8 cellular contexts compared by ENCODE assay signal in the genomic region with DNA sequence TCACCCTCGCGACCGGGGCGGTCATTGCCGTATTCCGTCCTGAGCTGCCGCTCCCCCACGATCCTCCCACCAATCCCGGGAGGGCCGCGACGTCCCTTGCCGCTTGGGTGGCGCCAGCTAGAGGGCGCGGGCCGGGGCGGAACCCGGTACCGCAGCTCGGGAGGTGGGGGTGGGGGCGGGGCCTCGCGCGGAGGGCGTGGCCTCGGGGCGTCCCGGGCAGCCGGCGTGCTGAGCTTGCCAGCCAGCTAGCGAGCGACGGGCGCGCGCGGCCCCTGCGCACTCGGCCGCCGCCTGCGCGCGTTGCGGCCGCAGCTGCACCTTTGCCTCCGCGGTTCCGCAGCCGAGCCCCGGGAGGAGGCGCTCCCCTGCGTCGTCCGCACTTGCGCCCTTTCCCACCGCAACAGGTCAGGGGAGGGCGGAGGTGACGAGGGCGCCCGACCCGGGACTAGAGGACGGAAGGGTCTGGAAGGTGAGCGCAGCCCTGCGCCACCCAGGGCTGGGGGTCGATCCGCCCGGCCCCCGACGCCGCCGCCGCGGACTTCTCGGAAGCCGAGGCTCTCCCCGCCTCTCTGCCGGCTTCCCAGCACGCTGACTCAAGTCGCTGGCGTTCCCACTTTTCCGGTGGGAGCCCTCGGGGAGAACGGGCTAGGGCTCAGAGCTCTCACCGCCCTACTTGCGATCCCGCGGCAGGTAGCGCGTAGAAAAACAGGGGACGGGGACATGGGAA. TPM values are rescaled to one million over a fixed set of nuclear protein-coding genes. Genes with fewer than 3 reads are reported as not detected.
A peak's percentile ranks its signal among the peaks of the same experiment; 100 is the strongest.
DNase-seq lines count a peak whose midpoint lies in the region; ATAC-seq lines count a peak whose summit lies in the region.

Gene AFF1, plus strand, starts transcription at position 240 of the 727 bp plus-strand sequence. CDS start 13,523 bp downstream, outside the sequence.

- peak; percentile 77 to 88 for DNase-seq in NCI-H187 (lab: John Stamatoyannopoulos, UW)
- peak; percentile 77 to 96 (median 83) for DNase-seq in T-helper 2 cell
- DNase-seq in right cardiac atrium, result peak; percentile 95 to 98 (median 97)
- peak; percentile 75 for DNase-seq in renal cortical epithelial cell (ENCODE audit: low read depth)
- no peak for DNase-seq in OCI-M2 (lab: John Stamatoyannopoulos, UW; ENCODE audit: unreplicated experiment)

- intact Hi-C loops in right cardiac atrium (cut with DNase I), result loop anchor here in 3 of 4 donors (5.0 kb wide), 2 partner anchors 72 to 162 kb away; no protein-coding TSS in a partner anchor

- no peaks in the 10 kb centered on the region for H3K9me3 ChIP-seq in right cardiac atrium (ENCODE audit: control insufficient read depth, low read length)

- under 1% methylated on average over 92 of the region's 92 CpGs for WGBS in right cardiac atrium

- H3K27ac ChIP-seq in angular gyrus (ENCODE audit: low read depth, low read length) (peak within 1 kb of the TSS; percentile 62), right cardiac atrium (ENCODE audit: low read length) (peak within 1 kb of the TSS; percentile 91)

- H3K4me1 ChIP-seq in right cardiac atrium (ENCODE audit: control insufficient read depth, insufficient read depth, low read length), result peaks cover 4% of the 10 kb centered on the region

- H3K4me3 ChIP-seq in right cardiac atrium (ENCODE audit: low read length), result peak within 1 kb of the TSS; percentile 85

- ATAC-seq in GM18498 (IDR thresholded peaks at IDR 0.05; ENCODE audit: unreplicated experiment) (peak; percentile 58), HG02938 (IDR thresholded peaks at IDR 0.05; ENCODE audit: unreplicated experiment) (peak; percentile 37), right cardiac atrium (peak; percentile 94 to 96)

- no peaks in the 10 kb centered on the region for H3K27me3 ChIP-seq in right cardiac atrium (ENCODE audit: control insufficient read depth, insufficient read depth)

RNA-seq across cellular contexts. Expression of gene AFF1, which starts in this region (rescaled TPM):
- total RNA-seq in right cardiac atrium, result 10 to 100 TPM; 76.6 to 86.6 (median 84.1) TPM
- polyA plus RNA-seq in right cardiac atrium, result 63.4 TPM
- total RNA-seq in renal cortical epithelial cell, result 20.0 and 134 TPM in 2 replicates

Comparison
In these comparisons a context has a peak if more than half of its experiments do, and no peak if none do; other contexts are left out.
1. ATAC-seq: peak in every context shown above with its lines; median percentile 95 in right cardiac atrium; 58 in GM18498; 37 in HG02938.